Comparison of ENCODE assay signal across 8 cellular contexts in genomic region chr10:3783313-3783689, GRCh38. TPM values are rescaled to one million over a fixed set of nuclear protein-coding genes. Genes with fewer than 3 reads are reported as not detected.
DNase-seq lines count a peak whose midpoint lies in the region; ATAC-seq and TF ChIP-seq lines count a peak whose summit lies in the region.

No MANE protein-coding gene starts in this region.

- H2AFZ ChIP-seq in OCI-LY7 (ENCODE audit: low read length) (no peak overlapping the region), neuron (ENCODE audit: low read depth, low read length) (no peak overlapping the region)

- H3K9me2 ChIP-seq in OCI-LY7 (ENCODE audit: insufficient read depth, low read length) = no peaks in the 10 kb centered on the region

- DNase-seq in OCI-LY7 (ENCODE audit: low spot score) (peak; percentile 66), fibroblast of the conjunctiva (ENCODE audit: low read depth) (peak; percentile 74), aorta (peak; percentile 83 to 88), NCI-H226 (no peak)

- peaks cover 88% of the 10 kb centered on the region for H3K36me3 Mint-ChIP-seq in activated T-helper 17 cell treated with anti-CD3 and anti-CD28 coated beads, Interleukin-2, amount 50 U/mL, for 72 hours (ENCODE audit: low read depth)

- H3K27me3 ChIP-seq in neuron (ENCODE audit: insufficient read depth, low read length) (no peaks in the 10 kb centered on the region), aorta (ENCODE audit: control insufficient read depth in 1 of 2, insufficient read depth in 2 of 2, low read length in 1 of 2) (no peaks in the 10 kb centered on the region)

- peaks cover 38% of the 10 kb centered on the region for H3K4me1 Mint-ChIP-seq in activated T-helper 17 cell treated with anti-CD3 and anti-CD28 coated beads, Interleukin-2, amount 50 U/mL, for 72 hours

- no peaks in the 10 kb centered on the region for H3K9me3 Mint-ChIP-seq in activated T-helper 17 cell treated with anti-CD3 and anti-CD28 coated beads, Interleukin-2, amount 50 U/mL, for 72 hours

- peak overlapping the region; percentile 84 for H3K4me2 ChIP-seq in OCI-LY7 (ENCODE audit: low read length)

- no peaks in the 10 kb centered on the region for H3K27me3 Mint-ChIP-seq in activated T-helper 17 cell treated with anti-CD3 and anti-CD28 coated beads, Interleukin-2, amount 50 U/mL, for 72 hours

- 0% methylated on average over 11 to 12 of the region's 12 CpGs for WGBS in aorta, 2 donors

- peak overlapping the region; percentile 100 for H3K27ac Mint-ChIP-seq in activated T-helper 17 cell treated with anti-CD3 and anti-CD28 coated beads, Interleukin-2, amount 50 U/mL, for 72 hours

- no TSS peak for BruUV-seq in OCI-LY7 (replicated peaks; lab: Mats Ljungman, UMichigan)

- H3K36me3 ChIP-seq in OCI-LY7 (ENCODE audit: insufficient read depth, low read length) (peaks cover 60% of the 10 kb centered on the region), neuron (ENCODE audit: insufficient read depth, low read length) (peaks cover 37% of the 10 kb centered on the region), aorta (ENCODE audit: control insufficient read depth in 1 of 2, insufficient read depth in 2 of 2, low read length in 1 of 2) (peaks cover 0 to 17% of the 10 kb centered on the region in 2 donors)

- H3K4me1 ChIP-seq in OCI-LY7 (ENCODE audit: insufficient read depth, low read length, poor library complexity, severe bottlenecking) (peaks cover 26% of the 10 kb centered on the region), neuron (ENCODE audit: insufficient read depth, low read length) (peaks cover 28% of the 10 kb centered on the region), aorta (ENCODE audit: control insufficient read depth in 1 of 2, insufficient read depth in 2 of 2, low read length in 2 of 2) (peaks cover 0 to 2% of the 10 kb centered on the region in 2 donors)

- no peak for TF ChIP-seq CTCF in OCI-LY7 (conservative IDR thresholded peaks at IDR 0.05; ENCODE audit: low read length)

- POLR2A ChIA-PET in OCI-LY7 (lab: Charles Lee) = interaction anchor here (0.5 to 4.0 kb wide), 14 partner anchors 9 to 367 kb away, joined by 3 to 24 read pairs (median 4); no protein-coding TSS in a partner anchor

- H3K79me2 ChIP-seq in OCI-LY7 (ENCODE audit: insufficient read depth, low read depth, low read length) = peaks cover 69% of the 10 kb centered on the region

- H3K9me3 ChIP-seq in OCI-LY7 (ENCODE audit: low read length) = no peaks in the 10 kb centered on the region
- peaks cover 5% of the 10 kb centered on the region for H3K9me3 ChIP-seq in neuron (ENCODE audit: low read length)
- no peaks in the 10 kb centered on the region for H3K9me3 ChIP-seq in aorta (ENCODE audit: control insufficient read depth, low read length)

- CTCF ChIA-PET in OCI-LY7 (lab: Charles Lee; ENCODE audit: unreplicated experiment) = no interaction called here

- H3K27ac ChIP-seq in OCI-LY7 (ENCODE audit: low read depth, low read length, poor library complexity, severe bottlenecking) (peak overlapping the region; percentile 81), aorta (ENCODE audit: low read depth in 1 of 2, low read length in 2 of 2) (peak overlapping the region; percentile 92 to 100)

- H4K20me1 ChIP-seq in OCI-LY7 (ENCODE audit: insufficient read depth, low read length) = peaks cover 48% of the 10 kb centered on the region

- peak overlapping the region; percentile 94 for H3K4me3 ChIP-seq in OCI-LY7 (ENCODE audit: low read depth, low read length, poor library complexity, severe bottlenecking)
- peak overlapping the region; percentile 82 for H3K4me3 ChIP-seq in neuron (ENCODE audit: low read length)
- peak overlapping the region; percentile 80 to 100 for H3K4me3 ChIP-seq in aorta (ENCODE audit: low read length in 2 of 2)

- intact Hi-C loops in OCI-LY7 (cut with micrococcal nuclease; ENCODE audit: unreplicated experiment) = loop anchor here (10.0 kb wide), 1 partner anchor 352 kb away; no protein-coding TSS in a partner anchor
- intact Hi-C loops in aorta (cut with DNase I) = loop anchor here (5.0 to 10.0 kb wide), 7 partner anchors 154 to 984 kb away; no protein-coding TSS in a partner anchor

- H3K4me3 Mint-ChIP-seq in activated T-helper 17 cell treated with anti-CD3 and anti-CD28 coated beads, Interleukin-2, amount 50 U/mL, for 72 hours = peak overlapping the region; percentile 98

- ATAC-seq in GM18502 (IDR thresholded peaks at IDR 0.05; ENCODE audit: poor library complexity, unreplicated experiment) = peak; percentile 33
- peak; percentile 18 for ATAC-seq in HG02798 (IDR thresholded peaks at IDR 0.05; ENCODE audit: poor library complexity, unreplicated experiment)
- ATAC-seq in activated T-helper 17 cell treated with anti-CD3 and anti-CD28 coated beads, Interleukin-2, amount 50 U/mL, for 72 hours (replicated peaks) = peak; percentile 41
- peak; percentile 58 for ATAC-seq in aorta (ENCODE audit: low FRiP score)

RNA-seq across cellular contexts. Expression of gene KLF6, which starts 1.7 kb away (rescaled TPM):
- total RNA-seq in OCI-LY7 (2014; rRNA removed; shearing (Covaris generic)) = 19.2 and 24.0 TPM in 2 replicates
- total RNA-seq in OCI-LY7 (2022) (43.0 and 54.0 TPM in 2 replicates), aorta (100 to 1,000 TPM; 171 to 384 TPM)
- total RNA-seq in activated T-helper 17 cell treated with anti-CD3 and anti-CD28 coated beads, Interleukin-2, amount 50 U/mL, for 72 hours = 100 to 1,000 TPM; 163 to 201 TPM
- 100 to 1,000 TPM in 1 of 2 donors, 10 to 100 TPM in 1; 44.2 to 160 TPM for polyA plus RNA-seq in aorta
